1 cellular context compared by ENCODE assay signal in the genomic region with DNA sequence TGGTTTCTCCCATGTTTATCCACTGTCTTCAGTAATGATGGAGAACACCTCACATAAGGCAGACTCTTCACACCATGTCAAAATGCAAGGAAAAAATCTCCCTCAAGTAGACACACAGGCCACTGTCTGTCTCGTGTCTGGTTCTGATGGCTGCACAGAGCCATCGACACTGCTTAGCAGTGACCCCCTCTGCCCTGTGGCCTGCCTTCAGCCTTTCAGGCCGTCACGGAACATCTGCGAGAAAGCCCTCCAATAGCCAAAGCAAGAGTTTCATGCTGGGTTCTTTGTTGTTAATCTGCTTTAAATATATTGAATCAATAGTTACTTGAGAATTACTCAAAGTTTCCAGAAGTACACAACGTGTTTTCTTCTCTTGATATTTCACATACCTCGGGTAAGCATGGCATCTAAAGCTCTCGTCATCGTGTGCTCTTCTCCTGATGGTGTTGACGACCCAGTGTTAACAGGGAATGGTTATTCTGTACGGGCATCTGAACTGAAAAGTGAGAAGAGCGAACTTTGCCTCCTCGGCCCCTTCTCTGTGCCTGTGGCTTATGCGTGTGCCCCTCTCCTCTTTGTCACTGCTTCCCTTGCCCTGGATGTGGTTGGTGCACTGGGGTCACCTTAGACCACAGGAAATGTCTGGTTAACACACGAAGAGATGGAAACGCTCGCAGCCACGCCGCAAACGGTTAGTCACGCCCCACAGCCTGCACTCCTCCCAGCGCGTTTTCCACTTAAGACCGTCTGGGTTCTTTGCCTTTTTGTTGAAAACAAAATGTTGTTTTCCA.
TF ChIP-seq lines count a peak whose summit lies in the region.

No MANE protein-coding gene starts in this region.

TF ChIP-seq in WTC11, 78 proteins besides CTCF, POLR2A, EP300 and RAD21 (continued from another document):
- TF ChIP-seq, protein P1, sequence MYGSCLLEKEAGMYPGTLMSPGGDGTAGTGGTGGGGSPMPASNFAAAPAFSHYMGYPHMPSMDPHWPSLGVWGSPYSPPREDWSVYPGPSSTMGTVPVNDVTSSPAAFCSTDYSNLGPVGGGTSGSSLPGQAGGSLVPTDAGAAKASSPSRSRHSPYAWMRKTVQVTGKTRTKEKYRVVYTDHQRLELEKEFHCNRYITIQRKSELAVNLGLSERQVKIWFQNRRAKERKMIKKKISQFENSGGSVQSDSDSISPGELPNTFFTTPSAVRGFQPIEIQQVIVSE (CRISPR knock-in tag; IDR thresholded peaks at IDR 0.05; ENCODE audit: borderline replicate concordance), result no peak
- TF ChIP-seq, protein P2, sequence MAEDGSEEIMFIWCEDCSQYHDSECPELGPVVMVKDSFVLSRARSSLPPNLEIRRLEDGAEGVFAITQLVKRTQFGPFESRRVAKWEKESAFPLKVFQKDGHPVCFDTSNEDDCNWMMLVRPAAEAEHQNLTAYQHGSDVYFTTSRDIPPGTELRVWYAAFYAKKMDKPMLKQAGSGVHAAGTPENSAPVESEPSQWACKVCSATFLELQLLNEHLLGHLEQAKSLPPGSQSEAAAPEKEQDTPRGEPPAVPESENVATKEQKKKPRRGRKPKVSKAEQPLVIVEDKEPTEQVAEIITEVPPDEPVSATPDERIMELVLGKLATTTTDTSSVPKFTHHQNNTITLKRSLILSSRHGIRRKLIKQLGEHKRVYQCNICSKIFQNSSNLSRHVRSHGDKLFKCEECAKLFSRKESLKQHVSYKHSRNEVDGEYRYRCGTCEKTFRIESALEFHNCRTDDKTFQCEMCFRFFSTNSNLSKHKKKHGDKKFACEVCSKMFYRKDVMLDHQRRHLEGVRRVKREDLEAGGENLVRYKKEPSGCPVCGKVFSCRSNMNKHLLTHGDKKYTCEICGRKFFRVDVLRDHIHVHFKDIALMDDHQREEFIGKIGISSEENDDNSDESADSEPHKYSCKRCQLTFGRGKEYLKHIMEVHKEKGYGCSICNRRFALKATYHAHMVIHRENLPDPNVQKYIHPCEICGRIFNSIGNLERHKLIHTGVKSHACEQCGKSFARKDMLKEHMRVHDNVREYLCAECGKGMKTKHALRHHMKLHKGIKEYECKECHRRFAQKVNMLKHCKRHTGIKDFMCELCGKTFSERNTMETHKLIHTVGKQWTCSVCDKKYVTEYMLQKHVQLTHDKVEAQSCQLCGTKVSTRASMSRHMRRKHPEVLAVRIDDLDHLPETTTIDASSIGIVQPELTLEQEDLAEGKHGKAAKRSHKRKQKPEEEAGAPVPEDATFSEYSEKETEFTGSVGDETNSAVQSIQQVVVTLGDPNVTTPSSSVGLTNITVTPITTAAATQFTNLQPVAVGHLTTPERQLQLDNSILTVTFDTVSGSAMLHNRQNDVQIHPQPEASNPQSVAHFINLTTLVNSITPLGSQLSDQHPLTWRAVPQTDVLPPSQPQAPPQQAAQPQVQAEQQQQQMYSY (CRISPR knock-in tag; IDR thresholded peaks at IDR 0.05), result no peak
